In the genomic region with DNA sequence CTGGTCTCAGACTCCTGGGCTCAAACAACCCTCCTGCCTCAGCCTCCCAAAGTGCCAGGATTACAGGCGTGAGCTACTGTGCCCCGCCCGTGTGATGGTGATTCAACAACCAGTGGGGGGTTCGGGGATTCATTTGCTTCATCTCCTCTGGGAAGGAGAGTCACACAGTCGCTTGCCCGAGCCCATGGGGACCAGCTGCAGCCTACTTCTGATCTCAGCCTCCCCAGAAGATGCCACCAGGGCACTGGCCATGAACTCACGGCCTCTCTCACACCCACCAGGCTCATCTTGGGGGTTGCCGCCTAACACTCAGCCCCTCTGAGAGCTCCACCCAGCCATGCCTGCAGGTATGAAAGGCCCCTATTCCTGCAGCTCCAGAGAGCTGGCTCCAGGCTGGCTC, we compare ENCODE assay signal across 17 cellular contexts. TPM values are rescaled to one million over a fixed set of nuclear protein-coding genes. Genes with fewer than 3 reads are reported as not detected.
A peak's percentile ranks its signal among the peaks of the same experiment; 100 is the strongest.
DNase-seq lines count a peak whose midpoint lies in the region; ATAC-seq and TF ChIP-seq lines count a peak whose summit lies in the region.
"Had no signal": no experiment of that assay in that cellular context is flagged by ENCODE, and none has a peak within 500 bp of the region (broad histone marks: within the 10 kb centered on the region; RNA-seq: fewer than 3 reads in every experiment).

No MANE protein-coding gene starts in this region.

- H4K20me1 ChIP-seq in GM23248 (ENCODE audit: insufficient read depth), result no peaks in the 10 kb centered on the region
- H4K20me1 ChIP-seq in osteoblast (ENCODE audit: insufficient read depth, low read length), result peaks cover 9% of the 10 kb centered on the region

- H3K79me2 ChIP-seq in GM23248 (ENCODE audit: insufficient read depth), result peaks cover 31% of the 10 kb centered on the region
- H3K79me2 ChIP-seq in osteoblast (ENCODE audit: insufficient read depth, low read length), result peaks cover 28% of the 10 kb centered on the region

- H3K36me3 Mint-ChIP-seq in dendritic cell treated with granulocyte-macrophage colony-stimulating factor and Interleukin-4, amounts not matched to agents 40 ng/mL and 50 ng/mL, for 4 days (ENCODE audit: low read depth), result peaks cover 100% of the 10 kb centered on the region
- peaks cover 39% of the 10 kb centered on the region for H3K36me3 Mint-ChIP-seq in T-cell
- H3K36me3 Mint-ChIP-seq: IgD-negative memory B cell had no signal

- peak overlapping the region; percentile 19 for H3K27ac Mint-ChIP-seq in dendritic cell treated with granulocyte-macrophage colony-stimulating factor and Interleukin-4, amounts not matched to agents 40 ng/mL and 50 ng/mL, for 4 days
- no peak overlapping the region for H3K27ac Mint-ChIP-seq in T-cell
- H3K27ac Mint-ChIP-seq: CD8-positive, alpha-beta memory T cell; IgD-negative memory B cell had no signal

- no peaks in the 10 kb centered on the region for H3K9me3 ChIP-seq in GM23248 (ENCODE audit: low read depth)
- no peaks in the 10 kb centered on the region for H3K9me3 ChIP-seq in osteoblast (ENCODE audit: low read depth, low read length)
- H3K9me3 ChIP-seq: BE2C had no signal

- POLR2A ChIA-PET in T-cell (lab: Charles Lee), result interaction anchor here (0.7 to 1.0 kb wide), 2 partner anchors 57 to 185 kb away, joined by 4 to 5 read pairs; no protein-coding TSS in a partner anchor

- H3K4me1 ChIP-seq in GM23248 (ENCODE audit: insufficient read depth) (no peaks in the 10 kb centered on the region; the same call in 1 of the 2 replicates), osteoblast (ENCODE audit: insufficient read depth, low read length) (peaks cover 2% of the 10 kb centered on the region)
- H3K4me1 ChIP-seq: BE2C had no signal

- H3K27ac ChIP-seq in GM23248 (no peak overlapping the region), HL-60 (replicated peaks) (0 out of 2 replicates have a peak overlapping the region, but pooled peaks have one; percentile 2), osteoblast (ENCODE audit: low read depth, low read length) (no peak overlapping the region)

- no peak overlapping the region for H3K4me3 ChIP-seq in GM23248
- H3K4me3 ChIP-seq in HL-60 (replicated peaks; ENCODE audit: insufficient read depth, low read length), result no peak overlapping the region
- H3K4me3 ChIP-seq in osteoblast (ENCODE audit: insufficient read depth, low read length), result no peak overlapping the region

- H3K36me3 ChIP-seq in GM23248 (ENCODE audit: low read depth) (no peaks in the 10 kb centered on the region; the same call in 1 of the 2 replicates), osteoblast (ENCODE audit: insufficient read depth, low read length) (peaks cover 70% of the 10 kb centered on the region)

- DNase-seq in GM23248, result peak; percentile 10
- DNase-seq in HL-60 (ENCODE audit: low read depth in 1 of 2, low spot score in 1 of 2), result no peak
- peak; percentile 74 for DNase-seq in osteoblast (ENCODE audit: insufficient read length, low spot score, missing footprints)
- DNase-seq in T-cell, result no peak
- DNase-seq in HuH-7.5 (ENCODE audit: low spot score), result no peak
- DNase-seq: ACHN; BE2C; C1 segment of cervical spinal cord; CD4-positive, CD25-positive, alpha-beta regulatory T cell; CD8-positive, alpha-beta memory T cell; COR-L47; KG1 had no signal

- H3K27me3 ChIP-seq in GM23248 (replicated peaks; ENCODE audit: insufficient read depth) (no peaks in the 10 kb centered on the region), HL-60 (ENCODE audit: insufficient read depth, poor library complexity, severe bottlenecking) (no peaks in the 10 kb centered on the region), osteoblast (ENCODE audit: insufficient read depth, low read length) (no peaks in the 10 kb centered on the region)
- H3K27me3 ChIP-seq: BE2C had no signal

- H3K4me2 ChIP-seq in GM23248 (ENCODE audit: unreplicated experiment) (no peak overlapping the region), osteoblast (ENCODE audit: insufficient read depth, low read length) (no peak overlapping the region)

- no peaks in the 10 kb centered on the region for H3F3A ChIP-seq in GM23248 (ENCODE audit: insufficient read depth)

- no peaks in the 10 kb centered on the region for H3K27me3 Mint-ChIP-seq in dendritic cell treated with granulocyte-macrophage colony-stimulating factor and Interleukin-4, amounts not matched to agents 40 ng/mL and 50 ng/mL, for 4 days
- no peaks in the 10 kb centered on the region for H3K27me3 Mint-ChIP-seq in T-cell
- H3K27me3 Mint-ChIP-seq: CD4-positive, CD25-positive, alpha-beta regulatory T cell; CD8-positive, alpha-beta memory T cell; IgD-negative memory B cell had no signal

- H3K4me1 Mint-ChIP-seq in dendritic cell treated with granulocyte-macrophage colony-stimulating factor and Interleukin-4, amounts not matched to agents 40 ng/mL and 50 ng/mL, for 4 days (ENCODE audit: low read depth), result peaks cover 9% of the 10 kb centered on the region
- H3K4me1 Mint-ChIP-seq in T-cell, result peaks cover 3 to 8% (median 4%) of the 10 kb centered on the region in 3 donors

- no peak overlapping the region for H3K4me3 Mint-ChIP-seq in dendritic cell treated with granulocyte-macrophage colony-stimulating factor and Interleukin-4, amounts not matched to agents 40 ng/mL and 50 ng/mL, for 4 days
- H3K4me3 Mint-ChIP-seq in T-cell, result no peak overlapping the region

- H3K9ac ChIP-seq in GM23248, result no peak overlapping the region

- no peaks in the 10 kb centered on the region for H3K9me3 Mint-ChIP-seq in dendritic cell treated with granulocyte-macrophage colony-stimulating factor and Interleukin-4, amounts not matched to agents 40 ng/mL and 50 ng/mL, for 4 days
- H3K9me3 Mint-ChIP-seq in T-cell, result no peaks in the 10 kb centered on the region
- H3K9me3 Mint-ChIP-seq: CD4-positive, CD25-positive, alpha-beta regulatory T cell; CD8-positive, alpha-beta memory T cell; IgD-negative memory B cell had no signal

- 81 to 82% methylated on average over 7 to 8 of the region's 8 CpGs for WGBS in GM23248 (ENCODE audit: low coverage in 1 of 2, low lambda C conversion rate in 2 of 2, missing lambda C conversion rate in 2 of 2), 2 experiments

- no peaks in the 10 kb centered on the region for H3K9me2 ChIP-seq in GM23248 (ENCODE audit: insufficient read depth)

- TF ChIP-seq CTCF in HL-60 (IDR thresholded peaks at IDR 0.05; ENCODE audit: insufficient read depth, low read length) (no peak), osteoblast (IDR thresholded peaks at IDR 0.05; ENCODE audit: extremely low read depth, low read depth, low read length) (no peak)

- in situ Hi-C loops in GM23248 (cut with MboI), result no loop called here

- ATAC-seq in T-cell (replicated peaks in 1 of 4) (no peak), HG02840 (IDR thresholded peaks at IDR 0.05; ENCODE audit: low FRiP score, unreplicated experiment) (no peak)
- ATAC-seq: HCT116 had no signal

- H2AFZ ChIP-seq in GM23248 (no peak overlapping the region), osteoblast (ENCODE audit: low read length) (no peak overlapping the region)

- intact Hi-C loops in dendritic cell treated with granulocyte-macrophage colony-stimulating factor and Interleukin-4, amounts not matched to agents 40 ng/mL and 50 ng/mL, for 4 days (cut with micrococcal nuclease), result no loop called here

- CTCF ChIA-PET in T-cell (lab: Charles Lee), result no interaction called here

RNA-seq across cellular contexts. Expression of a gene that starts 6.8 kb away (rescaled TPM):
- 52.9 and 72.5 TPM in 2 replicates for total RNA-seq in GM23248 (2014; rRNA removed; shearing (Covaris generic))
- 54.6 and 54.7 TPM in 2 replicates for polyA plus RNA-seq in GM23248 (2016; fragmentation: Nextera tagmentation; extraction: Ambion mirVana)
- total RNA-seq in osteoblast (28.3 and 31.8 TPM in 2 replicates), T-cell (10 to 100 TPM; 32.1 to 47.5 (median 41.5) TPM)

RNA-seq across cellular contexts. Expression of a gene that starts 7.8 kb away (rescaled TPM):
- 0.76 TPM in 1 of 2 replicates, not detected in the other for total RNA-seq in GM23248 (2014; rRNA removed; shearing (Covaris generic))
- polyA plus RNA-seq in GM23248 (2016; fragmentation: Nextera tagmentation; extraction: Ambion mirVana), result 0.60 and 0.87 TPM in 2 replicates
- total RNA-seq in osteoblast (44.5 and 46.6 TPM in 2 replicates), T-cell (1 to 10 TPM; 2.0 to 9.5 (median 6.8) TPM)
- polyA plus RNA-seq: CD4-positive, CD25-positive, alpha-beta regulatory T cell; CD8-positive, alpha-beta memory T cell; IgD-negative memory B cell had no signal

RNA-seq across cellular contexts. Expression of a gene that starts 16.6 kb away (rescaled TPM):
- total RNA-seq in GM23248 (2014; rRNA removed; shearing (Covaris generic)), result not detected in 2 replicates
- polyA plus RNA-seq in GM23248 (2016; fragmentation: Nextera tagmentation; extraction: Ambion mirVana), result 0.49 TPM in 1 of 2 replicates, not detected in the other
- 1.2 and 1.4 TPM in 2 replicates for total RNA-seq in osteoblast
- total RNA-seq in T-cell, result 1 to 10 TPM in 3 of 5 donors, not detected in 2; 2.8 to 8.5 (median 3.9) TPM
- total RNA-seq: CD4-positive, CD25-positive, alpha-beta regulatory T cell had no signal
- polyA plus RNA-seq: CD4-positive, CD25-positive, alpha-beta regulatory T cell; CD8-positive, alpha-beta memory T cell; IgD-negative memory B cell had no signal

RNA-seq across cellular contexts. Expression of a gene that starts 44.2 kb away (rescaled TPM):
- not detected in 2 replicates for total RNA-seq in GM23248 (2014; rRNA removed; shearing (Covaris generic))
- polyA plus RNA-seq in GM23248 (2016; fragmentation: Nextera tagmentation; extraction: Ambion mirVana), result not detected in 2 replicates
- total RNA-seq in osteoblast (not detected in 2 replicates), T-cell (not detected)
- total RNA-seq: CD4-positive, CD25-positive, alpha-beta regulatory T cell; CD8-positive, alpha-beta memory T cell; HT-29 had no signal
- polyA plus RNA-seq: CD4-positive, CD25-positive, alpha-beta regulatory T cell; CD8-positive, alpha-beta memory T cell; IgD-negative memory B cell had no signal

RNA-seq across cellular contexts. Expression of a gene that starts 48.0 kb away (rescaled TPM):
- total RNA-seq in GM23248 (2014; rRNA removed; shearing (Covaris generic)), result not detected in 2 replicates
- polyA plus RNA-seq in GM23248 (2016; fragmentation: Nextera tagmentation; extraction: Ambion mirVana), result not detected in 2 replicates
- total RNA-seq in osteoblast, result not detected in 2 replicates
- under 1 TPM in 2 of 5 donors, not detected in 3; 0.66 to 0.96 TPM for total RNA-seq in T-cell
- total RNA-seq: CD4-positive, CD25-positive, alpha-beta regulatory T cell; CD8-positive, alpha-beta memory T cell; HT-29 had no signal
- polyA plus RNA-seq: CD4-positive, CD25-positive, alpha-beta regulatory T cell; CD8-positive, alpha-beta memory T cell; IgD-negative memory B cell had no signal

Comparison
In these comparisons a context has a peak if more than half of its experiments do, and no peak if none do; other contexts are left out.
1. DNase-seq: peak in GM23248 (single experiment) and osteoblast (single experiment); none in HL-60 (0 of 2), T-cell (0 of 34) and HuH-7.5 (single experiment).